Comparison of ENCODE assay signal across 1 cellular context in the genomic region with DNA sequence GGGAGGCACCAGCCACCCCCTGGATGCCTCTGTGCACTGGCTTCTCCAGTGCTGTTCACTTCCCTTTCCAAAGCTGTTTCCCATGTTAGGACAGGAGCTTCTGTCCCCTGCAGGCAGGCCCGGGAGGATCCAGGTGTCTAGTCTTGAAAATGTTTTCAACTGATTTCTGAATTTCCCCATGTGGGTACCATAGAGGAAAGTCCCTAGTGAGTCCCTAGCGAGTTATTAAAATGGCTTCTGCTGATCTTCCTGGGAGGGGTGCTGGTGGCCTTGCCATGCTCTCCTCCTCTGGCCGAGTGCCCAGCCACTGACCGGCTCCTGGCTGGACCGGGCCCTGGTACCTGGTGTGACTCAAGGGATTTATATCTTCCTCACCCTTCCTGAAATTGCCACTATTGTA.
TF ChIP-seq lines count a peak whose summit lies in the region.

No MANE protein-coding gene starts in this region.

TF ChIP-seq in H1, 55 proteins besides CTCF, POLR2A, EP300 and RAD21:
- TF ChIP-seq KDM5A (IDR thresholded peaks at IDR 0.05; ENCODE audit: low read length) (no peak), SP4 (IDR thresholded peaks at IDR 0.05; ENCODE audit: low read length) (no peak), HDAC6 (IDR thresholded peaks at IDR 0.05; ENCODE audit: low read depth, low read length) (no peak), TCF12 (IDR thresholded peaks at IDR 0.05; ENCODE audit: low read depth, low read length) (no peak), SIX5 (IDR thresholded peaks at IDR 0.05; ENCODE audit: low read depth, low read length) (no peak), CBX8 (IDR thresholded peaks at IDR 0.05; ENCODE audit: borderline replicate concordance, low read depth, low read length) (no peak), MAFK (IDR thresholded peaks at IDR 0.05; ENCODE audit: low read depth, low read length) (no peak)
- TF ChIP-seq, protein P1, sequence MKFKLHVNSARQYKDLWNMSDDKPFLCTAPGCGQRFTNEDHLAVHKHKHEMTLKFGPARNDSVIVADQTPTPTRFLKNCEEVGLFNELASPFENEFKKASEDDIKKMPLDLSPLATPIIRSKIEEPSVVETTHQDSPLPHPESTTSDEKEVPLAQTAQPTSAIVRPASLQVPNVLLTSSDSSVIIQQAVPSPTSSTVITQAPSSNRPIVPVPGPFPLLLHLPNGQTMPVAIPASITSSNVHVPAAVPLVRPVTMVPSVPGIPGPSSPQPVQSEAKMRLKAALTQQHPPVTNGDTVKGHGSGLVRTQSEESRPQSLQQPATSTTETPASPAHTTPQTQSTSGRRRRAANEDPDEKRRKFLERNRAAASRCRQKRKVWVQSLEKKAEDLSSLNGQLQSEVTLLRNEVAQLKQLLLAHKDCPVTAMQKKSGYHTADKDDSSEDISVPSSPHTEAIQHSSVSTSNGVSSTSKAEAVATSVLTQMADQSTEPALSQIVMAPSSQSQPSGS (IDR thresholded peaks at IDR 0.05; ENCODE audit: low read length), result no peak
